In the genomic region with DNA sequence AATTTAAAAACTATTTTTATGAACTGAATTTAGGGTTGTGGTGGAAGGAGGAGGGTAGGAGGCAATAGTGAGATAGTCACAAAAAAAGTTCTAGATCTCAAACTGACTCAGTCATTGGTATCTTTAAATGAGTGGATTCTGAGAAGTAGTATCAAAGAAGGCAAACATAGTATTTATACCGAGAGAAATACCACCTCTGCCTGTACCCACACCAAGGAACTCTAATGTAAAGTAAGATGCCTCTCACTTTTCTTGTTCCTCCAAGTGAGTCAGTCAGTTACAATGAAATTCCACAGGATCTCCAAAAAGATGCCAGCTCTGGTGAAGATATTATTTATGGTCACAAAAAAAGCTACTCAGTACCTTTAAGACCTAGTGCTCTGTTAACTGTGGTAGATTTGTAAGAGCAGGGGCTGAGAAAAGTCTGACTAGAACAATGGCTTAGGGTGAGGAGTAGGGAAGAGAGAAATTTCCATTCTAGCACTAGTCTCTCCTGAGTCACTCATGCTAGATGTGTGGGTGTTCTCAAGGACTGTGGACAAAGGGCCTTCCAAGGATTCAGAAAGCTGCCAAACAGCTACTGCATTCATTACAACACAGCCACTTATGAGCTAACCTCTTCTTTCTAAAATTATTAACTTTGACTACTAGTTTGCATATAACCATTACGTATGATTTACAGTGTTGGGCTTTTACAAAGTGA, we compare ENCODE assay signal across 8 cellular contexts. TPM values are rescaled to one million over a fixed set of nuclear protein-coding genes. Genes with fewer than 3 reads are reported as not detected.
DNase-seq lines count a peak whose midpoint lies in the region; FAIRE-seq and TF ChIP-seq lines count a peak whose summit lies in the region.

No MANE protein-coding gene starts in this region.

- TF ChIP-seq CTCF in dorsolateral prefrontal cortex (IDR thresholded peaks at IDR 0.05 in 54 of 56, conservative IDR thresholded peaks at IDR 0.05 in 2 of 56; ENCODE audit: low read depth in 1 of 56, partially characterized antibody in 56 of 56) = no peak

- peak overlapping the region in 22 of 59 donors; percentile 5 to 58 (median 28) for H3K27ac ChIP-seq in dorsolateral prefrontal cortex

- DNase-seq in GM18507 (ENCODE audit: extremely low spot score, insufficient read length, low read depth) (no peak), SK-MEL-5 (ENCODE audit: low read depth, low spot score) (peak; percentile 72), fibroblast of peridontal ligament (ENCODE audit: extremely low read depth) (peak; percentile 81), pulmonary artery endothelial cell (ENCODE audit: low read depth, low spot score) (peak; percentile 41), SIG-M5 treated with dmso at 0.1 percent for 504 hours (lab: John Stamatoyannopoulos, UW; ENCODE audit: unreplicated experiment) (no peak), DMS114 treated with DMSO at 0.1 percent for 48 hours (lab: John Stamatoyannopoulos, UW; ENCODE audit: unreplicated experiment) (no peak), KBM-7 (no peak), dorsolateral prefrontal cortex (no peak)

- H3K4me3 ChIP-seq in dorsolateral prefrontal cortex = no peak overlapping the region

- no peaks in the 10 kb centered on the region for H3K27me3 ChIP-seq in dorsolateral prefrontal cortex

- in situ Hi-C loops in SK-MEL-5 (cut with HindIII; ENCODE audit: low pct_unique_long_range_greater_than_20kb, low sequenced_read_pairs) (no loop called here), KBM-7 (cut with MboI; ENCODE audit: low pct_unique_long_range_greater_than_20kb, low sequenced_read_pairs) (no loop called here)

- intact Hi-C loops in dorsolateral prefrontal cortex (cut with DNase I) = no loop called here

- peak; percentile 50 for FAIRE-seq in GM18507 (lab: Jason Lieb, UNC)

RNA-seq across cellular contexts. Expression of gene YWHAQ, which starts 36.3 kb away (rescaled TPM):
- 245 and 253 TPM in 2 replicates for total RNA-seq in SK-MEL-5 (2014; rRNA removed; shearing (Covaris generic))
- polyA plus RNA-seq in SK-MEL-5 (2015; cell fraction: cytosol; rRNA removed) = 263 and 302 TPM in 2 replicates
- 58.9 and 65.0 TPM in 2 replicates for polyA plus RNA-seq in SK-MEL-5 (2015; cell fraction: nucleus; rRNA removed)
- total RNA-seq in pulmonary artery endothelial cell = 279 and 306 TPM in 2 replicates
- 100 to 1,000 TPM; 223 to 572 (median 337) TPM for total RNA-seq in dorsolateral prefrontal cortex

RNA-seq across cellular contexts. Expression of gene ADAM17, which starts 38.9 kb away (rescaled TPM):
- 33.3 and 34.9 TPM in 2 replicates for total RNA-seq in SK-MEL-5 (2014; rRNA removed; shearing (Covaris generic))
- polyA plus RNA-seq in SK-MEL-5 (2015; cell fraction: cytosol; rRNA removed) = 21.0 and 27.4 TPM in 2 replicates
- polyA plus RNA-seq in SK-MEL-5 (2015; cell fraction: nucleus; rRNA removed) = 44.6 and 54.3 TPM in 2 replicates
- total RNA-seq in pulmonary artery endothelial cell = 50.5 and 72.9 TPM in 2 replicates
- total RNA-seq in dorsolateral prefrontal cortex = 10 to 100 TPM; 20.3 to 43.9 (median 31.0) TPM

Comparison
In these comparisons a context has a peak if more than half of its experiments do, and no peak if none do; other contexts are left out.
1. DNase-seq: peak in SK-MEL-5 (single experiment), fibroblast of peridontal ligament (single experiment) and pulmonary artery endothelial cell (single experiment); none in GM18507 (single experiment), SIG-M5 treated with dmso at 0.1 percent for 504 hours (single experiment), DMS114 treated with DMSO at 0.1 percent for 48 hours (single experiment), KBM-7 (single experiment) and dorsolateral prefrontal cortex (0 of 10).